In the genomic region with DNA sequence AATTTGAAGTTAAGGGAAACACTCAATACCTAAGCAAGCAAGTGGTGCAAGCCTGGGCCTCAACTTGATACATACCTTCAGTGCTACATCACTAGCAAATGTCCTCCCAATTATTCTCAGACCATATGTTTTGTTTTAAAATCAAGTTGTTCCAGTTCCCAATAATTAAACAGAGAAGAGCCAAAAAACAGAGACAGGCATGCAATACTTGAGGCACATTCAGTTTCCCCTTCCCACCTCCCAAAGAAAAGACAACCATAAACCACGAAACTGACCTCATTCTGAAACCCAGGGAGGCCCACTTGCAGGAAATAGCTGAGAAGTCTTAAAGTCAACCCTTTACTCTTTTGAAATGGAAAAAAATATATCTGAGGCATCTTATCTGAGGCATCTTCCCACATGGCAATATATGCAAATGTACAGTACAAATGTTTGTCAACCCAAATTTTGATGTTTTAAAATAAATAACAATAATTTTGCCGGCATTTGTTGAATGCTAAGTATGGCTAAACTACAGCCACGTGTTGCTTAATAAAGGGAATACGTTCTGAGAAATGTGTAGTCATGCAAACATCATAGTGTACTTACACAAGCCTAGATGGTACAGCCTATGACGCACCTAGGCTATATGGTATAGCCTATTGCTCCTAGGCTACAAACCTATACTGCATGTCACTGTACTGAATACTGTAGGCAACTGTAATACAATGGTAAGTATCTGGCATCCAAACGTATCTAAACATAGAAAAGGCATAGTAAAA, we compare ENCODE assay signal across 11 cellular contexts.
DNase-seq lines count a peak whose midpoint lies in the region; ATAC-seq and TF ChIP-seq lines count a peak whose summit lies in the region.
"Had no signal": no experiment of that assay in that cellular context is flagged by ENCODE, and none has a peak within 500 bp of the region (broad histone marks: within the 10 kb centered on the region; RNA-seq: fewer than 3 reads in every experiment).

No MANE protein-coding gene starts in this region.

- H3K9me3 ChIP-seq in A673 (ENCODE audit: low read depth, low read length, poor library complexity, severe bottlenecking), result no peaks in the 10 kb centered on the region
- H3K9me3 ChIP-seq: sigmoid colon had no signal

- H2AFZ ChIP-seq in GM23338, result no peak overlapping the region

- 0 out of 2 replicates have a peak, but pooled peaks cover 13% of the 10 kb centered on the region for H3K79me2 ChIP-seq in GM23338 (replicated peaks; ENCODE audit: insufficient read depth)

- no peaks in the 10 kb centered on the region for H3K9me3 Mint-ChIP-seq in GM23338
- H3K9me3 Mint-ChIP-seq in activated T-cell treated with anti-CD3 and anti-CD28 coated beads, Interleukin-2, amount 50 U/mL, for 72 hours, result no peaks in the 10 kb centered on the region

- H3F3A ChIP-seq in GM23338 (replicated peaks; ENCODE audit: low read depth), result no peaks in the 10 kb centered on the region

- DNase-seq in A673 (ENCODE audit: low spot score), result peak; percentile 12
- no peak for DNase-seq in GM23338 (ENCODE audit: low spot score)
- peak; percentile 49 to 54 for DNase-seq in activated T-cell treated with anti-CD3 and anti-CD28 coated beads, Interleukin-2, amount 50 U/mL, for 72 hours
- peak; percentile 83 for DNase-seq in fibroblast of pulmonary artery (ENCODE audit: low read depth)
- DNase-seq in NOMO-1 treated with dmso at 0.1 percent for 144 hours (lab: John Stamatoyannopoulos, UW; ENCODE audit: unreplicated experiment), result no peak
- no peak for DNase-seq in NCI-H1436 (lab: John Stamatoyannopoulos, UW)
- DNase-seq: kidney glomerular epithelial cell, NCI-H2081, sigmoid colon had no signal

- H3K4me1 ChIP-seq in A673 (ENCODE audit: insufficient read depth, low read length, poor library complexity, severe bottlenecking), result peaks cover 27% of the 10 kb centered on the region
- peaks cover 18% of the 10 kb centered on the region for H3K4me1 ChIP-seq in GM23338 (ENCODE audit: insufficient read depth)

- H3K27ac Mint-ChIP-seq in GM23338, result 0 out of 2 replicates have a peak overlapping the region, but pooled peaks have one; percentile 6
- peak overlapping the region; percentile 55 for H3K27ac Mint-ChIP-seq in activated T-cell treated with anti-CD3 and anti-CD28 coated beads, Interleukin-2, amount 50 U/mL, for 72 hours

- H3K4me2 ChIP-seq in GM23338, result no peak overlapping the region

- no peak overlapping the region for H3K4me3 Mint-ChIP-seq in GM23338
- H3K4me3 Mint-ChIP-seq in activated T-cell treated with anti-CD3 and anti-CD28 coated beads, Interleukin-2, amount 50 U/mL, for 72 hours, result peak overlapping the region; percentile 38 to 66

- H3K27me3 ChIP-seq in A673 (replicated peaks; ENCODE audit: insufficient read depth, low read depth, low read length, poor library complexity) (no peaks in the 10 kb centered on the region), GM23338 (ENCODE audit: insufficient read depth) (no peaks in the 10 kb centered on the region)
- H3K27me3 ChIP-seq: sigmoid colon had no signal

- BruUV-seq in A673 (replicated peaks; lab: Mats Ljungman, UMichigan), result no TSS peak

- 0 out of 3 replicates have a peak, but pooled peaks cover 1% of the 10 kb centered on the region for H3K36me3 Mint-ChIP-seq in GM23338 (ENCODE audit: low read depth)
- H3K36me3 Mint-ChIP-seq in activated T-cell treated with anti-CD3 and anti-CD28 coated beads, Interleukin-2, amount 50 U/mL, for 72 hours (ENCODE audit: insufficient read depth in 2 of 2), result peaks cover 0 to 2% of the 10 kb centered on the region in 2 donors

- H3K27ac ChIP-seq in A673 (ENCODE audit: low read depth, low read length, poor library complexity, severe bottlenecking) (no peak overlapping the region), GM23338 (ENCODE audit: low read depth) (no peak overlapping the region)
- H3K27ac ChIP-seq: sigmoid colon had no signal

- H3K36me3 ChIP-seq in A673 (ENCODE audit: insufficient read depth, low read length, poor library complexity, severe bottlenecking) (no peaks in the 10 kb centered on the region), GM23338 (ENCODE audit: insufficient read depth) (no peaks in the 10 kb centered on the region)
- H3K36me3 ChIP-seq: sigmoid colon had no signal

- H3K4me3 ChIP-seq in A673 (ENCODE audit: low read depth, low read length, poor library complexity, severe bottlenecking) (no peak overlapping the region), GM23338 (no peak overlapping the region), fibroblast of pulmonary artery (replicated peaks; ENCODE audit: low read depth, low read length) (no peak overlapping the region)
- H3K4me3 ChIP-seq: sigmoid colon had no signal

- POLR2A ChIA-PET in A673 (lab: Charles Lee; ENCODE audit: low non-redundant PET), result no interaction called here

- CTCF ChIA-PET in A673 (lab: Charles Lee), result no interaction called here

- H3K9me2 ChIP-seq in GM23338 (ENCODE audit: insufficient read depth), result no peaks in the 10 kb centered on the region

- ATAC-seq in GM23338, result no peak
- peak; percentile 83 to 89 for ATAC-seq in activated T-cell treated with anti-CD3 and anti-CD28 coated beads, Interleukin-2, amount 50 U/mL, for 72 hours (replicated peaks in 1 of 2)
- ATAC-seq in HG03108 (IDR thresholded peaks at IDR 0.05; ENCODE audit: unreplicated experiment), result no peak
- no peak for ATAC-seq in GM18868 (IDR thresholded peaks at IDR 0.05; ENCODE audit: unreplicated experiment)

- H3K27me3 Mint-ChIP-seq in GM23338 (ENCODE audit: insufficient read depth, low read depth, poor library complexity), result no peaks in the 10 kb centered on the region
- no peaks in the 10 kb centered on the region for H3K27me3 Mint-ChIP-seq in activated T-cell treated with anti-CD3 and anti-CD28 coated beads, Interleukin-2, amount 50 U/mL, for 72 hours (ENCODE audit: low read depth)

- no peak for TF ChIP-seq CTCF in A673 (conservative IDR thresholded peaks at IDR 0.05; ENCODE audit: low read depth, low read length)
- no peak for TF ChIP-seq CTCF in GM23338 (conservative IDR thresholded peaks at IDR 0.05; ENCODE audit: low read depth in 2 of 2)
- TF ChIP-seq CTCF in fibroblast of pulmonary artery (IDR thresholded peaks at IDR 0.05; ENCODE audit: low read length, missing control alignments), result no peak

- H4K20me1 ChIP-seq in GM23338 (replicated peaks; ENCODE audit: insufficient read depth), result no peaks in the 10 kb centered on the region

- H3K4me1 Mint-ChIP-seq in GM23338, result peaks cover 59% of the 10 kb centered on the region
- H3K4me1 Mint-ChIP-seq in activated T-cell treated with anti-CD3 and anti-CD28 coated beads, Interleukin-2, amount 50 U/mL, for 72 hours (ENCODE audit: low read depth), result peaks cover 62% of the 10 kb centered on the region

- intact Hi-C loops in A673 (cut with micrococcal nuclease; ENCODE audit: unreplicated experiment), result no loop called here

TF ChIP-seq in GM23338, 12 proteins besides CTCF, POLR2A, EP300 and RAD21:
- no peak for TF ChIP-seq JUNB (IDR thresholded peaks at IDR 0.05; ENCODE audit: unreplicated experiment)
- TF ChIP-seq EZH2phosphoT487 (IDR thresholded peaks at IDR 0.05; ENCODE audit: unreplicated experiment), result no peak

Comparison
In these comparisons a context has a peak if more than half of its experiments do, and no peak if none do; other contexts are left out.
1. DNase-seq: peak in A673 (single experiment), activated T-cell treated with anti-CD3 and anti-CD28 coated beads, Interleukin-2, amount 50 U/mL, for 72 hours (2 of 2) and fibroblast of pulmonary artery (single experiment); none in GM23338 (single experiment), NOMO-1 treated with dmso at 0.1 percent for 144 hours (single experiment) and NCI-H1436 (single experiment).
2. ATAC-seq: peak in activated T-cell treated with anti-CD3 and anti-CD28 coated beads, Interleukin-2, amount 50 U/mL, for 72 hours (2 of 2); none in GM23338 (single experiment), HG03108 (single experiment) and GM18868 (single experiment).